Comparison of ENCODE assay signal across 21 cellular contexts in genomic region chr22:49883294-49883640, GRCh38.
"Had no signal": no experiment of that assay in that cellular context is flagged by ENCODE, and none has a peak within 500 bp of the region (broad histone marks: within the 10 kb centered on the region; RNA-seq: fewer than 3 reads in every experiment).

No MANE protein-coding gene starts in this region.

- ATAC-seq: activated CD4-positive, CD25-positive, alpha-beta regulatory T cell treated with anti-CD3 and anti-CD28 coated beads, Interleukin-2, amount 50 U/mL, for 24 hours; activated CD8-positive, alpha-beta T cell treated with anti-CD3 and anti-CD28 coated beads, Interleukin-2, amount 10 ng/mL, durations not matched to agents 7 days and 5 days; activated T-cell treated with anti-CD3 and anti-CD28 coated beads, Interleukin-2, amount 50 U/mL, for 4 hours; esophagus mucosa had no signal

- H3K4me3 ChIP-seq: heart left ventricle, left ventricle myocardium inferior, SJCRH30, skin epidermis had no signal

- H3K27me3 Mint-ChIP-seq: activated CD4-positive, alpha-beta T cell treated with anti-CD3 and anti-CD28 coated beads, Interleukin-2, amount 10 ng/mL, durations not matched to agents 7 days and 5 days; stimulated activated naive CD8-positive, alpha-beta T cell treated with anti-CD3 and anti-CD28 coated beads, Interleukin-15, Interleukin-2, amounts not matched to agents 100 ng/mL and 50 ng/mL, for 24 hours; type B pancreatic cell had no signal

- H3K27me3 ChIP-seq: heart left ventricle, SJCRH30 had no signal

- DNase-seq: activated CD4-positive, alpha-beta T cell treated with anti-CD3 and anti-CD28 coated beads, Interleukin-2, amount 10 ng/mL, durations not matched to agents 7 days and 5 days; activated CD8-positive, alpha-beta memory T cell treated with anti-CD3 and anti-CD28 coated beads, Interleukin-2, amount 50 U/mL, for 4 hours; activated CD8-positive, alpha-beta T cell treated with anti-CD3 and anti-CD28 coated beads, Interleukin-2, amount 10 ng/mL, durations not matched to agents 7 days and 5 days; activated naive CD4-positive, alpha-beta T cell treated with anti-CD3 and anti-CD28 coated beads, Interleukin-2, amount 50 U/mL, for 16 hours; activated T-cell treated with anti-CD3 and anti-CD28 coated beads, Interleukin-2, amount 50 U/mL, for 4 hours; amniotic stem cell; cortex of kidney; effector CD4-positive, alpha-beta T cell; heart left ventricle; kidney glomerular epithelial cell; left ventricle myocardium inferior; mammary epithelial cell; nephron progenitor cell; occipital lobe; retina; SJCRH30 had no signal

- H3K27ac ChIP-seq: heart left ventricle, left ventricle myocardium inferior, SJCRH30, skin epidermis had no signal

- H3K27ac Mint-ChIP-seq: activated CD4-positive, alpha-beta T cell treated with anti-CD3 and anti-CD28 coated beads, Interleukin-2, amount 10 ng/mL, durations not matched to agents 7 days and 5 days; activated CD8-positive, alpha-beta T cell treated with anti-CD3 and anti-CD28 coated beads, Interleukin-2, amount 10 ng/mL, durations not matched to agents 7 days and 5 days; stimulated activated naive CD8-positive, alpha-beta T cell treated with anti-CD3 and anti-CD28 coated beads, Interleukin-15, Interleukin-2, amounts not matched to agents 100 ng/mL and 50 ng/mL, for 24 hours; type B pancreatic cell had no signal

- H3K9me3 ChIP-seq: heart left ventricle, left ventricle myocardium inferior had no signal

- H3K4me1 ChIP-seq: left ventricle myocardium inferior had no signal

- H3K4me3 Mint-ChIP-seq: activated CD4-positive, alpha-beta T cell treated with anti-CD3 and anti-CD28 coated beads, Interleukin-2, amount 10 ng/mL, durations not matched to agents 7 days and 5 days; activated CD8-positive, alpha-beta T cell treated with anti-CD3 and anti-CD28 coated beads, Interleukin-2, amount 10 ng/mL, durations not matched to agents 7 days and 5 days; activated T-cell treated with anti-CD3 and anti-CD28 coated beads, Interleukin-2, amount 50 U/mL, for 4 hours; nephron progenitor cell; stimulated activated naive CD8-positive, alpha-beta T cell treated with anti-CD3 and anti-CD28 coated beads, Interleukin-15, Interleukin-2, amounts not matched to agents 100 ng/mL and 50 ng/mL, for 24 hours; type B pancreatic cell had no signal

- H3K9me3 Mint-ChIP-seq: activated CD4-positive, alpha-beta T cell treated with anti-CD3 and anti-CD28 coated beads, Interleukin-2, amount 10 ng/mL, durations not matched to agents 7 days and 5 days; activated T-cell treated with anti-CD3 and anti-CD28 coated beads, Interleukin-2, amount 50 U/mL, for 4 hours; stimulated activated naive CD8-positive, alpha-beta T cell treated with anti-CD3 and anti-CD28 coated beads, Interleukin-15, Interleukin-2, amounts not matched to agents 100 ng/mL and 50 ng/mL, for 24 hours had no signal
